In genomic region chr9:37966443-37967271, GRCh38 we compare ENCODE assay signal across 10 cellular contexts.
A peak's percentile ranks its signal among the peaks of the same experiment; 100 is the strongest.
DNase-seq lines count a peak whose midpoint lies in the region; FAIRE-seq lines count a peak whose summit lies in the region.
"Had no signal": no experiment of that assay in that cellular context is flagged by ENCODE, and none has a peak within 500 bp of the region (broad histone marks: within the 10 kb centered on the region; RNA-seq: fewer than 3 reads in every experiment).

No MANE protein-coding gene starts in this region.

- no peaks in the 10 kb centered on the region for H3K27me3 ChIP-seq in esophagus (ENCODE audit: control insufficient read depth in 1 of 2, insufficient read depth in 2 of 2, low read length in 2 of 2)

- no peaks in the 10 kb centered on the region for H3K9me3 ChIP-seq in esophagus (ENCODE audit: control insufficient read depth in 2 of 2, insufficient read depth in 1 of 2, low read depth in 1 of 2, low read length in 1 of 2)

- no peak overlapping the region for H3K4me3 ChIP-seq in esophagus (ENCODE audit: low read depth in 1 of 2, low read length in 2 of 2)

- FAIRE-seq in frontal cortex (lab: Jason Lieb, UNC) = no peak

- H3K36me3 ChIP-seq in esophagus (ENCODE audit: control insufficient read depth in 2 of 2, insufficient read depth in 2 of 2, low read length in 1 of 2) = peaks cover 0 to 8% of the 10 kb centered on the region in 2 donors

- peak overlapping the region; percentile 76 to 98 for H3K27ac ChIP-seq in esophagus (ENCODE audit: low read depth in 2 of 2, low read length in 1 of 2)

- peaks cover 16 to 42% of the 10 kb centered on the region in 2 donors for H3K4me1 ChIP-seq in esophagus (ENCODE audit: control insufficient read depth in 2 of 2, insufficient read depth in 2 of 2, low read length in 1 of 2)

- WGBS in esophagus, 2 donors = 41 to 46% methylated on average over 9 of the region's 9 CpGs

- DNase-seq in ELR (ENCODE audit: low read depth) = peak; percentile 55
- DNase-seq in LoVo (ENCODE audit: low spot score) = peak; percentile 57
- DNase-seq in pons (ENCODE audit: low spot score) = peak; percentile 68
- no peak for DNase-seq in NCI-H2196 (lab: John Stamatoyannopoulos, UW; ENCODE audit: unreplicated experiment)
- DNase-seq in frontal cortex (ENCODE audit: low spot score in 2 of 2) = no peak
- no peak for DNase-seq in stimulated activated CD4-positive, alpha-beta T cell treated with anti-CD3 and anti-CD28 coated beads, Interleukin-15, amount 100 ng/mL, for 24 hours
- no peak for DNase-seq in activated effector memory CD4-positive, alpha-beta T cell treated with anti-CD3 and anti-CD28 coated beads, Interleukin-2, amount 50 U/mL, for 16 hours
- DNase-seq: activated naive CD8-positive, alpha-beta T cell treated with anti-CD3 and anti-CD28 coated beads, Interleukin-2, amount 50 U/mL, for 24 hours; CD4-positive, alpha-beta T cell had no signal

Comparison
In these comparisons a context has a peak if more than half of its experiments do, and no peak if none do; other contexts are left out.
1. DNase-seq: peak in ELR (single experiment), LoVo (single experiment) and pons (single experiment); none in NCI-H2196 (single experiment), frontal cortex (0 of 2), stimulated activated CD4-positive, alpha-beta T cell treated with anti-CD3 and anti-CD28 coated beads, Interleukin-15, amount 100 ng/mL, for 24 hours (single experiment) and activated effector memory CD4-positive, alpha-beta T cell treated with anti-CD3 and anti-CD28 coated beads, Interleukin-2, amount 50 U/mL, for 16 hours (single experiment).